Comparison of ENCODE assay signal across 8 cellular contexts in genomic region chr17:75689441-75689873, GRCh38. TPM values are rescaled to one million over a fixed set of nuclear protein-coding genes. Genes with fewer than 3 reads are reported as not detected.
A peak's percentile ranks its signal among the peaks of the same experiment; 100 is the strongest.
DNase-seq lines count a peak whose midpoint lies in the region; ATAC-seq and TF ChIP-seq lines count a peak whose summit lies in the region.

No MANE protein-coding gene starts in this region.

- in situ Hi-C loops in KBM-7 (cut with MboI; ENCODE audit: low pct_unique_long_range_greater_than_20kb, low sequenced_read_pairs) = no loop called here

- H3K27me3 ChIP-seq in PC-9 (ENCODE audit: insufficient read depth, low read depth) (no peaks in the 10 kb centered on the region), H7 (ENCODE audit: control insufficient read depth, insufficient read depth, low read length) (no peaks in the 10 kb centered on the region)

- peaks cover 84% of the 10 kb centered on the region for H3K79me2 ChIP-seq in PC-9 (ENCODE audit: low read depth)

- H3K4me1 ChIP-seq in PC-9 (replicated peaks; ENCODE audit: insufficient read depth) = peaks cover 64% of the 10 kb centered on the region

- ATAC-seq in GM18907 (IDR thresholded peaks at IDR 0.05; ENCODE audit: unreplicated experiment) = peak; percentile 39

- BruUV-seq in PC-9 (replicated peaks; lab: Mats Ljungman, UMichigan) = no TSS peak

- no peaks in the 10 kb centered on the region for H3K9me2 ChIP-seq in PC-9 (ENCODE audit: insufficient read depth)

- TF ChIP-seq CTCF in PC-9 (conservative IDR thresholded peaks at IDR 0.05) = no peak

- CTCF ChIA-PET in PC-9 (lab: Charles Lee) = interaction anchor here (1.3 kb wide), 1 partner anchor 88 kb away, joined by 3 read pairs; no protein-coding TSS in a partner anchor

- H3F3A ChIP-seq in PC-9 (ENCODE audit: insufficient read depth, low read depth) = peaks cover 40% of the 10 kb centered on the region

- peaks cover 14% of the 10 kb centered on the region; the same call in 1 of the 2 replicates for H3K36me3 ChIP-seq in PC-9 (ENCODE audit: low read depth)
- peaks cover 1% of the 10 kb centered on the region for H3K36me3 ChIP-seq in H7 (replicated peaks; ENCODE audit: control insufficient read depth, insufficient read depth, low read length)

- no peaks in the 10 kb centered on the region for H3K9me3 ChIP-seq in PC-9 (ENCODE audit: insufficient read depth, low read depth)

- DNase-seq in PC-9 = peak; percentile 57 to 96
- peak; percentile 58 for DNase-seq in central memory CD4-positive, alpha-beta T cell
- DNase-seq in stimulated activated CD4-positive, alpha-beta T cell treated with anti-CD3 and anti-CD28 coated beads, Interleukin-15, amount 100 ng/mL, for 24 hours = peak; percentile 43
- DNase-seq in A172 (ENCODE audit: low spot score) = no peak
- no peak for DNase-seq in H7
- DNase-seq in COLO668 (lab: John Stamatoyannopoulos, UW; ENCODE audit: unreplicated experiment) = no peak
- no peak for DNase-seq in KBM-7

- intact Hi-C loops in PC-9 (cut with micrococcal nuclease; ENCODE audit: unreplicated experiment) = no loop called here

- H3K27ac ChIP-seq in PC-9 = peak overlapping the region; percentile 84

- H3K4me2 ChIP-seq in PC-9 = peak overlapping the region; percentile 71

- H3K4me3 ChIP-seq in PC-9 = peak overlapping the region; percentile 28; the same call in 1 of the 2 replicates
- H3K4me3 ChIP-seq in H7 (ENCODE audit: insufficient read depth, low read depth, low read length) = no peak overlapping the region

- POLR2A ChIA-PET in PC-9 (lab: Charles Lee; ENCODE audit: unreplicated experiment) = interaction anchor here (0.5 to 1.2 kb wide), 8 partner anchors 8 to 1571 kb away, joined by 3 to 18 read pairs (median 3); no protein-coding TSS in a partner anchor

- no peak overlapping the region for H2AFZ ChIP-seq in PC-9

- H4K20me1 ChIP-seq in PC-9 (ENCODE audit: insufficient read depth) = no peaks in the 10 kb centered on the region

RNA-seq across cellular contexts. Expression of gene SAP30BP, which starts 22.3 kb away (rescaled TPM):
- total RNA-seq in PC-9 (2021) = 79.5 and 80.3 TPM in 2 replicates
- 124 and 169 TPM in 2 replicates for total RNA-seq in A172 (2014; rRNA removed; shearing (Covaris generic))
- 52.9 and 61.3 TPM in 2 replicates for total RNA-seq in H7 (2014; rRNA removed; shearing (Covaris generic))

RNA-seq across cellular contexts. Expression of gene RECQL5, which starts 22.5 kb away (rescaled TPM):
- total RNA-seq in PC-9 (2021) = 41.0 and 44.2 TPM in 2 replicates
- total RNA-seq in A172 (2014; rRNA removed; shearing (Covaris generic)) = 18.0 and 19.0 TPM in 2 replicates
- 36.3 and 40.0 TPM in 2 replicates for total RNA-seq in H7 (2014; rRNA removed; shearing (Covaris generic))

RNA-seq across cellular contexts. Expression of gene ITGB4, which starts 31.8 kb away (rescaled TPM):
- total RNA-seq in PC-9 (2021) = 448 and 461 TPM in 2 replicates
- total RNA-seq in A172 (2014; rRNA removed; shearing (Covaris generic)) = 15.0 and 15.2 TPM in 2 replicates
- total RNA-seq in H7 (2014; rRNA removed; shearing (Covaris generic)) = 0.28 and 0.70 TPM in 2 replicates

RNA-seq across cellular contexts. Expression of gene SMIM5, which starts 56.2 kb away (rescaled TPM):
- total RNA-seq in PC-9 (2021) = 0.31 and 0.40 TPM in 2 replicates
- 0.07 and 0.26 TPM in 2 replicates for total RNA-seq in A172 (2014; rRNA removed; shearing (Covaris generic))
- 0.11 TPM in 1 of 2 replicates, not detected in the other for total RNA-seq in H7 (2014; rRNA removed; shearing (Covaris generic))

Comparison
In these comparisons a context has a peak if more than half of its experiments do, and no peak if none do; other contexts are left out.
1. DNase-seq: peak in PC-9 (2 of 2), central memory CD4-positive, alpha-beta T cell (single experiment) and stimulated activated CD4-positive, alpha-beta T cell treated with anti-CD3 and anti-CD28 coated beads, Interleukin-15, amount 100 ng/mL, for 24 hours (single experiment); none in A172 (single experiment), H7 (single experiment), COLO668 (single experiment) and KBM-7 (single experiment).
2. RNA of gene ITGB4, which starts 31.8 kb away (total RNA-seq): 448 to 461 TPM in PC-9; 15.0 to 15.2 TPM in A172 and 0.28 to 0.70 TPM in H7; every median in the first group is over 10 times any median in the second.